In genomic region chr12:44372259-44372658, GRCh38 we compare ENCODE assay signal across 22 cellular contexts.
A peak's percentile ranks its signal among the peaks of the same experiment; 100 is the strongest.
DNase-seq lines count a peak whose midpoint lies in the region; ATAC-seq and TF ChIP-seq lines count a peak whose summit lies in the region.
"Had no signal": no experiment of that assay in that cellular context is flagged by ENCODE, and none has a peak within 500 bp of the region (broad histone marks: within the 10 kb centered on the region; RNA-seq: fewer than 3 reads in every experiment).

No MANE protein-coding gene starts in this region.

- intact Hi-C loops in esophagus muscularis mucosa (cut with DNase I) (no loop called here), left cardiac atrium (cut with DNase I) (no loop called here)

- no peaks in the 10 kb centered on the region for H3K9me3 ChIP-seq in osteoblast (ENCODE audit: low read depth, low read length)
- H3K9me3 ChIP-seq in esophagus muscularis mucosa, result no peaks in the 10 kb centered on the region
- H3K9me3 ChIP-seq: Peyer's patch, upper lobe of left lung had no signal

- H3K4me2 ChIP-seq in GM23338, result no peak overlapping the region
- no peak overlapping the region for H3K4me2 ChIP-seq in osteoblast (ENCODE audit: insufficient read depth, low read length)

- no peaks in the 10 kb centered on the region for H3F3A ChIP-seq in GM23338 (replicated peaks; ENCODE audit: low read depth)

- H3K4me3 ChIP-seq in GM23338, result no peak overlapping the region
- no peak overlapping the region for H3K4me3 ChIP-seq in osteoblast (ENCODE audit: insufficient read depth, low read length)
- no peak overlapping the region for H3K4me3 ChIP-seq in esophagus muscularis mucosa
- H3K4me3 ChIP-seq: Peyer's patch, upper lobe of left lung had no signal

- TF ChIP-seq POLR2A in esophagus muscularis mucosa (IDR thresholded peaks at IDR 0.05; ENCODE audit: low read depth), result no peak

- no peaks in the 10 kb centered on the region for H3K9me2 ChIP-seq in GM23338 (ENCODE audit: insufficient read depth)

- H3K36me3 ChIP-seq in GM23338 (ENCODE audit: insufficient read depth) (no peaks in the 10 kb centered on the region), osteoblast (ENCODE audit: insufficient read depth, low read length) (no peaks in the 10 kb centered on the region), esophagus muscularis mucosa (peaks cover 0 to 1% (median 0%) of the 10 kb centered on the region in 4 donors)
- H3K36me3 ChIP-seq: Peyer's patch, upper lobe of left lung had no signal

- H3K27ac Mint-ChIP-seq in GM23338, result peak overlapping the region; percentile 36
- H3K27ac Mint-ChIP-seq: activated CD4-positive, alpha-beta memory T cell treated with anti-CD3 and anti-CD28 coated beads for 36 hours; activated naive CD4-positive, alpha-beta T cell treated with anti-CD3 and anti-CD28 coated beads, Interleukin-2, amount 10 ng/mL, durations not matched to agents 7 days and 5 days; activated T-cell treated with anti-CD3 and anti-CD28 coated beads, Interleukin-2, amount 50 U/mL, for 24 hours; stimulated activated naive CD8-positive, alpha-beta T cell treated with anti-CD3 and anti-CD28 coated beads, Interleukin-15, Interleukin-2, amounts not matched to agents 100 ng/mL and 50 ng/mL, for 24 hours had no signal

- no peak overlapping the region for H3K4me3 Mint-ChIP-seq in GM23338
- H3K4me3 Mint-ChIP-seq: activated CD4-positive, alpha-beta memory T cell treated with anti-CD3 and anti-CD28 coated beads for 36 hours; activated naive CD4-positive, alpha-beta T cell treated with anti-CD3 and anti-CD28 coated beads, Interleukin-2, amount 10 ng/mL, durations not matched to agents 7 days and 5 days; activated T-cell treated with anti-CD3 and anti-CD28 coated beads, Interleukin-2, amount 50 U/mL, for 24 hours; stimulated activated naive CD8-positive, alpha-beta T cell treated with anti-CD3 and anti-CD28 coated beads, Interleukin-15, Interleukin-2, amounts not matched to agents 100 ng/mL and 50 ng/mL, for 24 hours had no signal

- no peaks in the 10 kb centered on the region for H3K9me3 Mint-ChIP-seq in GM23338
- H3K9me3 Mint-ChIP-seq: activated CD4-positive, alpha-beta memory T cell treated with anti-CD3 and anti-CD28 coated beads for 36 hours; activated naive CD4-positive, alpha-beta T cell treated with anti-CD3 and anti-CD28 coated beads, Interleukin-2, amount 10 ng/mL, durations not matched to agents 7 days and 5 days; activated T-cell treated with anti-CD3 and anti-CD28 coated beads, Interleukin-2, amount 50 U/mL, for 24 hours; stimulated activated naive CD8-positive, alpha-beta T cell treated with anti-CD3 and anti-CD28 coated beads, Interleukin-15, Interleukin-2, amounts not matched to agents 100 ng/mL and 50 ng/mL, for 24 hours had no signal

- H3K79me2 ChIP-seq in GM23338 (replicated peaks; ENCODE audit: insufficient read depth) (no peaks in the 10 kb centered on the region), osteoblast (ENCODE audit: insufficient read depth, low read length) (no peaks in the 10 kb centered on the region)

- H3K4me1 ChIP-seq in GM23338 (ENCODE audit: insufficient read depth), result peaks cover 4% of the 10 kb centered on the region; the same call in 1 of the 2 replicates
- H3K4me1 ChIP-seq in osteoblast (ENCODE audit: insufficient read depth, low read length), result peaks cover 5% of the 10 kb centered on the region
- H3K4me1 ChIP-seq in esophagus muscularis mucosa, result no peaks in the 10 kb centered on the region
- H3K4me1 ChIP-seq: Peyer's patch, upper lobe of left lung had no signal

- TF ChIP-seq CTCF in GM23338 (conservative IDR thresholded peaks at IDR 0.05; ENCODE audit: low read depth in 2 of 2) (no peak), osteoblast (IDR thresholded peaks at IDR 0.05; ENCODE audit: extremely low read depth, low read depth, low read length) (no peak), esophagus muscularis mucosa (IDR thresholded peaks at IDR 0.05) (no peak)

- 82% methylated on average over 2 of the region's 2 CpGs for WGBS in esophagus muscularis mucosa

- H4K20me1 ChIP-seq in GM23338 (replicated peaks; ENCODE audit: insufficient read depth) (no peaks in the 10 kb centered on the region), osteoblast (ENCODE audit: insufficient read depth, low read length) (no peaks in the 10 kb centered on the region)

- no peak for ATAC-seq in GM23338
- ATAC-seq in esophagus mucosa, result peak; percentile 52
- ATAC-seq in GM21825 (IDR thresholded peaks at IDR 0.05; ENCODE audit: unreplicated experiment), result no peak
- ATAC-seq in left cardiac atrium, result no peak
- ATAC-seq: right cardiac atrium had no signal

- H3K4me1 Mint-ChIP-seq in GM23338, result peaks cover 4% of the 10 kb centered on the region; the same call in 1 of the 3 replicates
- H3K4me1 Mint-ChIP-seq: activated naive CD4-positive, alpha-beta T cell treated with anti-CD3 and anti-CD28 coated beads, Interleukin-2, amount 10 ng/mL, durations not matched to agents 7 days and 5 days had no signal

- no peak overlapping the region for H2AFZ ChIP-seq in GM23338
- H2AFZ ChIP-seq in osteoblast (ENCODE audit: low read length), result no peak overlapping the region

- H3K27ac ChIP-seq in GM23338 (ENCODE audit: low read depth) (no peak overlapping the region), osteoblast (ENCODE audit: low read depth, low read length) (no peak overlapping the region), esophagus muscularis mucosa (replicated peaks in 1 of 4) (no peak overlapping the region)
- H3K27ac ChIP-seq: C4-2B, Peyer's patch, upper lobe of left lung had no signal

- no peaks in the 10 kb centered on the region for H3K27me3 Mint-ChIP-seq in GM23338 (ENCODE audit: insufficient read depth, low read depth, poor library complexity)
- H3K27me3 Mint-ChIP-seq: activated CD4-positive, alpha-beta memory T cell treated with anti-CD3 and anti-CD28 coated beads for 36 hours; activated naive CD4-positive, alpha-beta T cell treated with anti-CD3 and anti-CD28 coated beads, Interleukin-2, amount 10 ng/mL, durations not matched to agents 7 days and 5 days; activated T-cell treated with anti-CD3 and anti-CD28 coated beads, Interleukin-2, amount 50 U/mL, for 24 hours; stimulated activated naive CD8-positive, alpha-beta T cell treated with anti-CD3 and anti-CD28 coated beads, Interleukin-15, Interleukin-2, amounts not matched to agents 100 ng/mL and 50 ng/mL, for 24 hours had no signal

- no peaks in the 10 kb centered on the region for H3K27me3 ChIP-seq in GM23338 (ENCODE audit: insufficient read depth)
- H3K27me3 ChIP-seq in osteoblast (ENCODE audit: insufficient read depth, low read length), result no peaks in the 10 kb centered on the region
- H3K27me3 ChIP-seq in esophagus muscularis mucosa, result no peaks in the 10 kb centered on the region
- H3K27me3 ChIP-seq: Peyer's patch, upper lobe of left lung had no signal

- H3K36me3 Mint-ChIP-seq in GM23338 (ENCODE audit: low read depth), result no peaks in the 10 kb centered on the region
- H3K36me3 Mint-ChIP-seq: activated CD4-positive, alpha-beta memory T cell treated with anti-CD3 and anti-CD28 coated beads for 36 hours; activated naive CD4-positive, alpha-beta T cell treated with anti-CD3 and anti-CD28 coated beads, Interleukin-2, amount 10 ng/mL, durations not matched to agents 7 days and 5 days had no signal

- no peak for TF ChIP-seq EP300 in esophagus muscularis mucosa (IDR thresholded peaks at IDR 0.05)

- DNase-seq in GM23338 (ENCODE audit: low spot score) (no peak), RKO (ENCODE audit: low spot score) (peak; percentile 75), osteoblast (ENCODE audit: insufficient read length, low spot score, missing footprints) (peak; percentile 70), esophagus muscularis mucosa (ENCODE audit: extremely low spot score) (no peak), KG1 (lab: John Stamatoyannopoulos, UW) (no peak), left cardiac atrium (no peak)
- DNase-seq: activated CD4-positive, alpha-beta memory T cell treated with anti-CD3 and anti-CD28 coated beads for 36 hours; activated naive CD4-positive, alpha-beta T cell treated with anti-CD3 and anti-CD28 coated beads, Interleukin-2, amount 10 ng/mL, durations not matched to agents 7 days and 5 days; activated T-cell treated with anti-CD3 and anti-CD28 coated beads, Interleukin-2, amount 50 U/mL, for 24 hours; cortex of kidney; DMS79; NCI-H1105; NCI-H2171; NCI-H82; nucleus accumbens; Peyer's patch; right cardiac atrium; upper lobe of left lung had no signal

TF ChIP-seq in GM23338, 12 proteins besides CTCF, POLR2A, EP300 and RAD21 (continues in another document):
- no peak for TF ChIP-seq ETS1 (IDR thresholded peaks at IDR 0.05)
- TF ChIP-seq ZNF114 (CRISPR knock-in tag; IDR thresholded peaks at IDR 0.05), result no peak
- TF ChIP-seq JUNB (IDR thresholded peaks at IDR 0.05; ENCODE audit: unreplicated experiment), result no peak
- TF ChIP-seq EZH2phosphoT487 (IDR thresholded peaks at IDR 0.05; ENCODE audit: unreplicated experiment), result no peak
- TF ChIP-seq CREB1 (CRISPR knock-in tag; IDR thresholded peaks at IDR 0.05; ENCODE audit: low read depth), result no peak
- TF ChIP-seq NANOG (IDR thresholded peaks at IDR 0.05; ENCODE audit: borderline replicate concordance), result no peak
- TF ChIP-seq ZNF331 (CRISPR knock-in tag; IDR thresholded peaks at IDR 0.05; ENCODE audit: low read depth), result no peak
- no peak for TF ChIP-seq STAT1 (IDR thresholded peaks at IDR 0.05; ENCODE audit: unreplicated experiment)

Comparison
In these comparisons a context has a peak if more than half of its experiments do, and no peak if none do; other contexts are left out.
1. DNase-seq: peak in RKO (single experiment) and osteoblast (single experiment); none in GM23338 (single experiment), esophagus muscularis mucosa (single experiment), KG1 (single experiment) and left cardiac atrium (single experiment).